In genomic region chrX:119757979-119758681, GRCh38 we compare ENCODE assay signal across 1 cellular context.
TF ChIP-seq lines count a peak whose summit lies in the region.

SOWAHD (plus strand) TSS chrX:119758588; CDS start chrX:119758668, 80 bp downstream.

TF ChIP-seq in HCT116, 20 proteins besides CTCF, POLR2A, EP300 and RAD21 (continued from another document):
- no peak for TF ChIP-seq REST (IDR thresholded peaks at IDR 0.05; ENCODE audit: low read depth)
- no peak for TF ChIP-seq EZH2phosphoT487 (IDR thresholded peaks at IDR 0.05; ENCODE audit: borderline replicate concordance)
